ENCODE assay signal across 8 cellular contexts in genomic region chr17:81700353-81701287, GRCh38. TPM values are rescaled to one million over a fixed set of nuclear protein-coding genes. Genes with fewer than 3 reads are reported as not detected.
DNase-seq lines count a peak whose midpoint lies in the region; ATAC-seq and TF ChIP-seq lines count a peak whose summit lies in the region.
"Had no signal": no experiment of that assay in that cellular context is flagged by ENCODE, and none has a peak within 500 bp of the region (broad histone marks: within the 10 kb centered on the region; RNA-seq: fewer than 3 reads in every experiment).

No MANE protein-coding gene starts in this region.

- no peaks in the 10 kb centered on the region for H3K27me3 ChIP-seq in CD8-positive, alpha-beta T cell (ENCODE audit: insufficient read depth, low read length)
- no peaks in the 10 kb centered on the region for H3K27me3 ChIP-seq in brain microvascular endothelial cell (replicated peaks)

- peak overlapping the region; percentile 87 for H3K4me3 Mint-ChIP-seq in CD8-positive, alpha-beta T cell
- 0 out of 2 replicates have a peak overlapping the region, but pooled peaks have one; percentile 17 for H3K4me3 Mint-ChIP-seq in WTC11
- H3K4me3 Mint-ChIP-seq in naive thymus-derived CD8-positive, alpha-beta T cell: peak overlapping the region in 6 of 10 donors; percentile 18 to 56 (median 34)

- H3K9me3 ChIP-seq in CD8-positive, alpha-beta T cell (ENCODE audit: low read length): no peaks in the 10 kb centered on the region
- H3K9me3 ChIP-seq in HEK293 (ENCODE audit: control insufficient read depth, insufficient read depth, low read depth, low read length): no peaks in the 10 kb centered on the region

- no peak overlapping the region for H3K27ac ChIP-seq in CD8-positive, alpha-beta T cell (ENCODE audit: low read depth, low read length)
- H3K27ac ChIP-seq in HEK293 (ENCODE audit: extremely low read depth, low read depth, low read length) (peak overlapping the region; percentile 97), brain microvascular endothelial cell (no peak overlapping the region)

- no peaks in the 10 kb centered on the region for H3K27me3 Mint-ChIP-seq in CD8-positive, alpha-beta T cell (ENCODE audit: low read depth)
- no peaks in the 10 kb centered on the region for H3K27me3 Mint-ChIP-seq in WTC11 (ENCODE audit: low read depth)
- no peaks in the 10 kb centered on the region for H3K27me3 Mint-ChIP-seq in naive thymus-derived CD8-positive, alpha-beta T cell

- peak in 1 of 7 experiments; percentile 13 for DNase-seq in CD8-positive, alpha-beta T cell
- DNase-seq in WTC11 (ENCODE audit: low spot score): no peak
- no peak for DNase-seq in naive thymus-derived CD8-positive, alpha-beta T cell
- no peak for DNase-seq in brain microvascular endothelial cell
- no peak for DNase-seq in Ammon's horn (ENCODE audit: low spot score)
- DNase-seq: NCI-H2171 treated with DMSO at 0.1 percent for 48 hours had no signal

- peak overlapping the region; percentile 55 for H3K27ac Mint-ChIP-seq in CD8-positive, alpha-beta T cell
- H3K27ac Mint-ChIP-seq in WTC11: peak overlapping the region; percentile 70
- peak overlapping the region in 8 of 10 donors; percentile 17 to 75 (median 53) for H3K27ac Mint-ChIP-seq in naive thymus-derived CD8-positive, alpha-beta T cell

- H3K9me3 Mint-ChIP-seq in CD8-positive, alpha-beta T cell: no peaks in the 10 kb centered on the region
- no peaks in the 10 kb centered on the region for H3K9me3 Mint-ChIP-seq in WTC11
- no peaks in the 10 kb centered on the region for H3K9me3 Mint-ChIP-seq in naive thymus-derived CD8-positive, alpha-beta T cell

- intact Hi-C loops in CD8-positive, alpha-beta T cell (cut with DNase I, micrococcal nuclease): loop anchor here in 1 of 2 experiments (5.0 kb wide), 3 partner anchors 33 to 172 kb away; partner anchors contain the start of genes ARHGDIA, CCDC137, MCRIP1 and OXLD1

- H3K4me1 ChIP-seq in CD8-positive, alpha-beta T cell (ENCODE audit: insufficient read depth, low read length): peaks cover 29% of the 10 kb centered on the region
- peaks cover 6% of the 10 kb centered on the region; the same call in 1 of the 2 replicates for H3K4me1 ChIP-seq in HEK293 (ENCODE audit: control insufficient read depth, insufficient read depth, low read length)

- ATAC-seq in CD8-positive, alpha-beta T cell: no peak
- no peak for ATAC-seq in WTC11
- no peak for ATAC-seq in naive thymus-derived CD8-positive, alpha-beta T cell
- ATAC-seq in GM19328 (IDR thresholded peaks at IDR 0.05; ENCODE audit: unreplicated experiment): no peak

- peaks cover 31% of the 10 kb centered on the region for H3K4me1 Mint-ChIP-seq in CD8-positive, alpha-beta T cell (ENCODE audit: low read depth)
- peaks cover 16% of the 10 kb centered on the region for H3K4me1 Mint-ChIP-seq in WTC11
- peaks cover 7 to 38% (median 27%) of the 10 kb centered on the region in 4 donors for H3K4me1 Mint-ChIP-seq in naive thymus-derived CD8-positive, alpha-beta T cell

- H3K36me3 Mint-ChIP-seq in CD8-positive, alpha-beta T cell: peaks cover 47% of the 10 kb centered on the region
- H3K36me3 Mint-ChIP-seq in WTC11: peaks cover 43% of the 10 kb centered on the region
- H3K36me3 Mint-ChIP-seq in naive thymus-derived CD8-positive, alpha-beta T cell: peaks cover 0 to 47% (median 7%) of the 10 kb centered on the region in 3 donors

- H3K4me3 ChIP-seq in CD8-positive, alpha-beta T cell (ENCODE audit: low read depth, low read length): no peak overlapping the region
- H3K4me3 ChIP-seq in HEK293 (ENCODE audit: low read depth, low read length): no peak overlapping the region
- H3K4me3 ChIP-seq in brain microvascular endothelial cell (ENCODE audit: low read depth, low read length): no peak overlapping the region

- in situ Hi-C loops in brain microvascular endothelial cell (cut with HindIII; ENCODE audit: low pct_ligation_motif_present, low sequenced_read_pairs): no loop called here

- TF ChIP-seq CTCF in CD8-positive, alpha-beta T cell (IDR thresholded peaks at IDR 0.05): no peak
- no peak for TF ChIP-seq CTCF in HEK293 (tag by site-specific recombination; IDR thresholded peaks at IDR 0.05)
- no peak for TF ChIP-seq CTCF in WTC11 (IDR thresholded peaks at IDR 0.05)
- no peak for TF ChIP-seq CTCF in brain microvascular endothelial cell (IDR thresholded peaks at IDR 0.05; ENCODE audit: low read depth, low read length, missing control alignments)

- H3K36me3 ChIP-seq in CD8-positive, alpha-beta T cell (ENCODE audit: insufficient read depth, low read length): peaks cover 17% of the 10 kb centered on the region
- peaks cover 45 to 81% of the 10 kb centered on the region in 2 experiments for H3K36me3 ChIP-seq in HEK293 (ENCODE audit: control insufficient read depth in 2 of 2, insufficient read depth in 1 of 2, low read length in 2 of 2)
- H3K36me3 ChIP-seq in brain microvascular endothelial cell (replicated peaks): peaks cover 64% of the 10 kb centered on the region

- CTCF ChIA-PET in CD8-positive, alpha-beta T cell (lab: Charles Lee): interaction anchor here (0.7 kb wide), 1 partner anchor 8 kb away, joined by 4 read pairs; no protein-coding TSS in a partner anchor
- CTCF ChIA-PET in HEK293 (lab: Yijun Ruan, JAX): interaction anchor here (0.9 kb wide), 1 partner anchor 16 kb away, joined by 4 read pairs; the partner anchor contains the start of genes ARL16 and HGS
- CTCF ChIA-PET in WTC11 (lab: Charles Lee): no interaction called here

- POLR2A ChIA-PET in CD8-positive, alpha-beta T cell (lab: Charles Lee): interaction anchor here (4.3 kb wide), 1 partner anchor 17 kb away, joined by 44 read pairs; the partner anchor contains the start of genes ARL16 and HGS
- POLR2A ChIA-PET in HEK293 (lab: Yijun Ruan, JAX) (interaction anchor here (0.5 to 4.0 kb wide), 7 partner anchors 11 to 25 kb away, joined by 3 to 109 read pairs (median 4); partner anchors contain the start of genes ARL16, HGS and SLC25A10), WTC11 (lab: Charles Lee) (no interaction called here)
- POLR2A ChIA-PET in naive thymus-derived CD8-positive, alpha-beta T cell (lab: Charles Lee): interaction anchor here (0.9 to 4.6 kb wide), 2 partner anchors 16 to 18 kb away, joined by 3 to 75 read pairs; partner anchors contain the start of genes ARL16 and HGS

TF ChIP-seq in HEK293, 187 proteins besides CTCF, POLR2A, EP300 and RAD21 (continues in another document):
- TF ChIP-seq ZNF175 (tag by site-specific recombination; IDR thresholded peaks at IDR 0.05) (no peak), SP7 (tag by site-specific recombination; IDR thresholded peaks at IDR 0.05) (0 out of 2 replicates have a peak, but pooled peaks have one; percentile 7), GLIS2 (tag by site-specific recombination; IDR thresholded peaks at IDR 0.05) (peak; percentile 66), ZNF629 (tag by site-specific recombination; IDR thresholded peaks at IDR 0.05) (no peak)

TF ChIP-seq in WTC11, 78 proteins besides CTCF, POLR2A, EP300 and RAD21 (continues in another document):
- TF ChIP-seq ZNF138 (CRISPR knock-in tag; conservative IDR thresholded peaks at IDR 0.05): no peak
- no peak for TF ChIP-seq ZNF317 (CRISPR knock-in tag; IDR thresholded peaks at IDR 0.05; ENCODE audit: borderline replicate concordance, low read depth)
- TF ChIP-seq IRF1 (CRISPR knock-in tag; IDR thresholded peaks at IDR 0.05): no peak
- no peak for TF ChIP-seq NFYB (CRISPR knock-in tag; conservative IDR thresholded peaks at IDR 0.05; ENCODE audit: low read depth)
- TF ChIP-seq SP1 (CRISPR knock-in tag; conservative IDR thresholded peaks at IDR 0.05): no peak
- TF ChIP-seq MXD4 (CRISPR knock-in tag; IDR thresholded peaks at IDR 0.05; ENCODE audit: borderline replicate concordance): no peak
- no peak for TF ChIP-seq ZBTB43 (CRISPR knock-in tag; IDR thresholded peaks at IDR 0.05)
- no peak for TF ChIP-seq ETV6 (CRISPR knock-in tag; IDR thresholded peaks at IDR 0.05)

RNA-seq across cellular contexts. Expression of gene MRPL12, which starts 2.5 kb away (rescaled TPM):
- 10 to 100 TPM; 33.2 to 36.6 TPM for total RNA-seq in CD8-positive, alpha-beta T cell
- total RNA-seq in WTC11 (2021): 134 to 139 TPM (median 136 TPM) in 3 replicates
- 10 to 100 TPM; 23.8 to 25.9 TPM for total RNA-seq in naive thymus-derived CD8-positive, alpha-beta T cell
- polyA plus RNA-seq in naive thymus-derived CD8-positive, alpha-beta T cell: 10 to 100 TPM; 48.0 to 60.2 (median 48.0) TPM

RNA-seq across cellular contexts. Expression of gene SLC25A10, which starts 11.5 kb away (rescaled TPM):
- total RNA-seq in CD8-positive, alpha-beta T cell: 1 to 10 TPM; 3.7 to 5.4 TPM
- total RNA-seq in WTC11 (2021): 34.0 to 38.7 TPM (median 37.9 TPM) in 3 replicates
- 1 to 10 TPM; 6.0 to 6.1 TPM for total RNA-seq in naive thymus-derived CD8-positive, alpha-beta T cell
- 1 to 10 TPM; 2.3 to 4.4 (median 2.3) TPM for polyA plus RNA-seq in naive thymus-derived CD8-positive, alpha-beta T cell

RNA-seq across cellular contexts. Expression of gene HGS, which starts 16.8 kb away (rescaled TPM):
- 100 to 1,000 TPM; 121 to 126 TPM for total RNA-seq in CD8-positive, alpha-beta T cell
- total RNA-seq in WTC11 (2021): 83.7 to 113 TPM (median 90.8 TPM) in 3 replicates
- total RNA-seq in naive thymus-derived CD8-positive, alpha-beta T cell: 100 to 1,000 TPM; 151 to 154 TPM
- polyA plus RNA-seq in naive thymus-derived CD8-positive, alpha-beta T cell: 10 to 100 TPM; 15.4 to 31.1 (median 21.7) TPM

RNA-seq across cellular contexts. Expression of gene ARL16, which starts 17.0 kb away (rescaled TPM):
- total RNA-seq in CD8-positive, alpha-beta T cell: 10 to 100 TPM; 14.3 to 16.4 TPM
- total RNA-seq in WTC11 (2021): 44.7 to 46.7 TPM (median 45.4 TPM) in 3 replicates
- 10 to 100 TPM; 23.4 to 26.8 TPM for total RNA-seq in naive thymus-derived CD8-positive, alpha-beta T cell
- 10 to 100 TPM; 26.0 to 39.3 (median 32.9) TPM for polyA plus RNA-seq in naive thymus-derived CD8-positive, alpha-beta T cell

RNA-seq across cellular contexts. Expression of gene CCDC137, which starts 34.1 kb away (rescaled TPM):
- 10 to 100 TPM; 18.0 to 19.9 TPM for total RNA-seq in CD8-positive, alpha-beta T cell
- 34.3 to 36.8 TPM (median 35.2 TPM) in 3 replicates for total RNA-seq in WTC11 (2021)
- total RNA-seq in naive thymus-derived CD8-positive, alpha-beta T cell: 10 to 100 TPM; 23.5 to 30.2 TPM
- 10 to 100 TPM; 11.0 to 23.9 (median 11.1) TPM for polyA plus RNA-seq in naive thymus-derived CD8-positive, alpha-beta T cell

Comparison
In these comparisons a context has a peak if more than half of its experiments do, and no peak if none do; other contexts are left out.
1. H3K4me3 Mint-ChIP-seq: peak in every context shown above with its lines; median percentile 87 in CD8-positive, alpha-beta T cell; 34 in naive thymus-derived CD8-positive, alpha-beta T cell; 17 in WTC11.